In the genomic region with DNA sequence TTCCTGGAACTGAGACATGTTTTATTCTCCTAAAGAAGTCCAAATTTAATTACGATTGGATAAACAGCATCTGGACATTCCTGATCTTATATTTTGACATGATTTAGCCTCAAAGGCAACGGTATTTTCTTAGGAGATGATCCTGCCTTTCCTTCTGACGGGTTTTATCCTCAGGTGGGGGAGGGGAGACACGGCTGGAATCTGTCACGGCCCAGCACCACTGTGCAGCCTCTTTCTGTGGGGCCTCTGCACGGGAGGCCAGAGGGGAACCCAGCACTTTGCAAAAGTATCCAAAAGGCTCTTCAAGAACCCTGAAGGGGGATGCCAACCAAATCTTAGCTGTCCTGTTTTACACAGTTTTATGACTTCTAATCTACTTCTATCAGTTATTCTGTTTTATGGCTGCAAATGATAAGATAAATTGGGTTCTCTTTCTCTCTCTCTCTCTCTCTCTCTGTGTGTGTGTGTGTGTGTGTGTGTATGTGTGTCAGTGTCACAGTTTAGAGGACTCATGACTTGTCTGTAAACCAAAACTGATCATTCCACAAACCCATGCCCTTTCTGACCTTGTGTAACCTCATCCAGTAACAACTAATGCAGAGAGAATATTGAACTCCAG, we compare ENCODE assay signal across 2 cellular contexts.
TF ChIP-seq lines count a peak whose summit lies in the region.

No MANE protein-coding gene starts in this region.

TF ChIP-seq in HEK293, 187 proteins besides CTCF, POLR2A, EP300 and RAD21 (continued from another document):
- TF ChIP-seq, protein P1, sequence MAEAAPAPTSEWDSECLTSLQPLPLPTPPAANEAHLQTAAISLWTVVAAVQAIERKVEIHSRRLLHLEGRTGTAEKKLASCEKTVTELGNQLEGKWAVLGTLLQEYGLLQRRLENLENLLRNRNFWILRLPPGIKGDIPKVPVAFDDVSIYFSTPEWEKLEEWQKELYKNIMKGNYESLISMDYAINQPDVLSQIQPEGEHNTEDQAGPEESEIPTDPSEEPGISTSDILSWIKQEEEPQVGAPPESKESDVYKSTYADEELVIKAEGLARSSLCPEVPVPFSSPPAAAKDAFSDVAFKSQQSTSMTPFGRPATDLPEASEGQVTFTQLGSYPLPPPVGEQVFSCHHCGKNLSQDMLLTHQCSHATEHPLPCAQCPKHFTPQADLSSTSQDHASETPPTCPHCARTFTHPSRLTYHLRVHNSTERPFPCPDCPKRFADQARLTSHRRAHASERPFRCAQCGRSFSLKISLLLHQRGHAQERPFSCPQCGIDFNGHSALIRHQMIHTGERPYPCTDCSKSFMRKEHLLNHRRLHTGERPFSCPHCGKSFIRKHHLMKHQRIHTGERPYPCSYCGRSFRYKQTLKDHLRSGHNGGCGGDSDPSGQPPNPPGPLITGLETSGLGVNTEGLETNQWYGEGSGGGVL (tag by site-specific recombination; IDR thresholded peaks at IDR 0.05), result peak; percentile 31; the same call in 1 of the 2 replicates
- TF ChIP-seq FEZF1 (tag by site-specific recombination; IDR thresholded peaks at IDR 0.05), result peak; percentile 45; the same call in 1 of the 2 replicates
- TF ChIP-seq, protein P2, sequence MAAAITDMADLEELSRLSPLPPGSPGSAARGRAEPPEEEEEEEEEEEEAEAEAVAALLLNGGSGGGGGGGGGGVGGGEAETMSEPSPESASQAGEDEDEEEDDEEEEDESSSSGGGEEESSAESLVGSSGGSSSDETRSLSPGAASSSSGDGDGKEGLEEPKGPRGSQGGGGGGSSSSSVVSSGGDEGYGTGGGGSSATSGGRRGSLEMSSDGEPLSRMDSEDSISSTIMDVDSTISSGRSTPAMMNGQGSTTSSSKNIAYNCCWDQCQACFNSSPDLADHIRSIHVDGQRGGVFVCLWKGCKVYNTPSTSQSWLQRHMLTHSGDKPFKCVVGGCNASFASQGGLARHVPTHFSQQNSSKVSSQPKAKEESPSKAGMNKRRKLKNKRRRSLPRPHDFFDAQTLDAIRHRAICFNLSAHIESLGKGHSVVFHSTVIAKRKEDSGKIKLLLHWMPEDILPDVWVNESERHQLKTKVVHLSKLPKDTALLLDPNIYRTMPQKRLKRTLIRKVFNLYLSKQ (tag by site-specific recombination; IDR thresholded peaks at IDR 0.05; ENCODE audit: borderline replicate concordance), result no peak
- TF ChIP-seq, protein P3, sequence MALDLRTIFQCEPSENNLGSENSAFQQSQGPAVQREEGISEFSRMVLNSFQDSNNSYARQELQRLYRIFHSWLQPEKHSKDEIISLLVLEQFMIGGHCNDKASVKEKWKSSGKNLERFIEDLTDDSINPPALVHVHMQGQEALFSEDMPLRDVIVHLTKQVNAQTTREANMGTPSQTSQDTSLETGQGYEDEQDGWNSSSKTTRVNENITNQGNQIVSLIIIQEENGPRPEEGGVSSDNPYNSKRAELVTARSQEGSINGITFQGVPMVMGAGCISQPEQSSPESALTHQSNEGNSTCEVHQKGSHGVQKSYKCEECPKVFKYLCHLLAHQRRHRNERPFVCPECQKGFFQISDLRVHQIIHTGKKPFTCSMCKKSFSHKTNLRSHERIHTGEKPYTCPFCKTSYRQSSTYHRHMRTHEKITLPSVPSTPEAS (tag by site-specific recombination; IDR thresholded peaks at IDR 0.05), result peak; percentile 78
- TF ChIP-seq, protein P4, sequence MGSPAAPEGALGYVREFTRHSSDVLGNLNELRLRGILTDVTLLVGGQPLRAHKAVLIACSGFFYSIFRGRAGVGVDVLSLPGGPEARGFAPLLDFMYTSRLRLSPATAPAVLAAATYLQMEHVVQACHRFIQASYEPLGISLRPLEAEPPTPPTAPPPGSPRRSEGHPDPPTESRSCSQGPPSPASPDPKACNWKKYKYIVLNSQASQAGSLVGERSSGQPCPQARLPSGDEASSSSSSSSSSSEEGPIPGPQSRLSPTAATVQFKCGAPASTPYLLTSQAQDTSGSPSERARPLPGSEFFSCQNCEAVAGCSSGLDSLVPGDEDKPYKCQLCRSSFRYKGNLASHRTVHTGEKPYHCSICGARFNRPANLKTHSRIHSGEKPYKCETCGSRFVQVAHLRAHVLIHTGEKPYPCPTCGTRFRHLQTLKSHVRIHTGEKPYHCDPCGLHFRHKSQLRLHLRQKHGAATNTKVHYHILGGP (tag by site-specific recombination; IDR thresholded peaks at IDR 0.05), result no peak
- peak; percentile 58 for TF ChIP-seq ZXDB (tag by site-specific recombination; IDR thresholded peaks at IDR 0.05)
- TF ChIP-seq ZNF112 (tag by site-specific recombination; IDR thresholded peaks at IDR 0.05), result no peak
- TF ChIP-seq, protein P5, sequence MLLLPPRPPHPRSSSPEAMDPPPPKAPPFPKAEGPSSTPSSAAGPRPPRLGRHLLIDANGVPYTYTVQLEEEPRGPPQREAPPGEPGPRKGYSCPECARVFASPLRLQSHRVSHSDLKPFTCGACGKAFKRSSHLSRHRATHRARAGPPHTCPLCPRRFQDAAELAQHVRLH (tag by site-specific recombination; IDR thresholded peaks at IDR 0.05), result peak; percentile 27; the same call in 1 of the 2 replicates

TF ChIP-seq in SK-N-SH, 30 proteins besides CTCF, POLR2A, EP300 and RAD21 (continued from another document):
- TF ChIP-seq, protein P6, sequence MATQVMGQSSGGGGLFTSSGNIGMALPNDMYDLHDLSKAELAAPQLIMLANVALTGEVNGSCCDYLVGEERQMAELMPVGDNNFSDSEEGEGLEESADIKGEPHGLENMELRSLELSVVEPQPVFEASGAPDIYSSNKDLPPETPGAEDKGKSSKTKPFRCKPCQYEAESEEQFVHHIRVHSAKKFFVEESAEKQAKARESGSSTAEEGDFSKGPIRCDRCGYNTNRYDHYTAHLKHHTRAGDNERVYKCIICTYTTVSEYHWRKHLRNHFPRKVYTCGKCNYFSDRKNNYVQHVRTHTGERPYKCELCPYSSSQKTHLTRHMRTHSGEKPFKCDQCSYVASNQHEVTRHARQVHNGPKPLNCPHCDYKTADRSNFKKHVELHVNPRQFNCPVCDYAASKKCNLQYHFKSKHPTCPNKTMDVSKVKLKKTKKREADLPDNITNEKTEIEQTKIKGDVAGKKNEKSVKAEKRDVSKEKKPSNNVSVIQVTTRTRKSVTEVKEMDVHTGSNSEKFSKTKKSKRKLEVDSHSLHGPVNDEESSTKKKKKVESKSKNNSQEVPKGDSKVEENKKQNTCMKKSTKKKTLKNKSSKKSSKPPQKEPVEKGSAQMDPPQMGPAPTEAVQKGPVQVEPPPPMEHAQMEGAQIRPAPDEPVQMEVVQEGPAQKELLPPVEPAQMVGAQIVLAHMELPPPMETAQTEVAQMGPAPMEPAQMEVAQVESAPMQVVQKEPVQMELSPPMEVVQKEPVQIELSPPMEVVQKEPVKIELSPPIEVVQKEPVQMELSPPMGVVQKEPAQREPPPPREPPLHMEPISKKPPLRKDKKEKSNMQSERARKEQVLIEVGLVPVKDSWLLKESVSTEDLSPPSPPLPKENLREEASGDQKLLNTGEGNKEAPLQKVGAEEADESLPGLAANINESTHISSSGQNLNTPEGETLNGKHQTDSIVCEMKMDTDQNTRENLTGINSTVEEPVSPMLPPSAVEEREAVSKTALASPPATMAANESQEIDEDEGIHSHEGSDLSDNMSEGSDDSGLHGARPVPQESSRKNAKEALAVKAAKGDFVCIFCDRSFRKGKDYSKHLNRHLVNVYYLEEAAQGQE (IDR thresholded peaks at IDR 0.05; ENCODE audit: low read depth, low read length), result no peak
- TF ChIP-seq TAF1 (IDR thresholded peaks at IDR 0.05; ENCODE audit: borderline replicate concordance, low read depth, low read length) (no peak), RFX5 (IDR thresholded peaks at IDR 0.05; ENCODE audit: low read length) (no peak)
